8 cellular contexts compared by ENCODE assay signal in the genomic region with DNA sequence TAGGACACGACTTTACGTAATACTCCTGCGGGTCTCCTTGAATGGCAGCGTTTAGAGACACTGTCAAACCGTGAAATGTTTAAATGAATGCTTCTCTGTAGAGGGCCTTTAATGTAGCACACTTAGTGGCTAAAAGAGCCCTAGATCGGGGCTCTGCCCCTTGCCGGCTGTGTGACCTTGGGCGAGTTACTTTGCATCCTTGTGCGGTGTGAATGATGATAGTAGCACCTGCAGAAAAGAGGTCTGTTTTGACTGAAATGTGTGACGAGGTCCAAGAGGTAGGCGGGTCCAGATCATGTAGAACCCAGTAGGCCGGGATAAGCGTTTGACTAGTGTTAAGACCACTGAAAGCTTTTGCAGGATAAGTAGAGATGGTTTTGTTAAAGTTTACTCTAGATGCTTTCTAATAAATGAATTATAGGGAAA. TPM values are rescaled to one million over a fixed set of nuclear protein-coding genes. Genes with fewer than 3 reads are reported as not detected.
A peak's percentile ranks its signal among the peaks of the same experiment; 100 is the strongest.
DNase-seq lines count a peak whose midpoint lies in the region; ATAC-seq, FAIRE-seq and TF ChIP-seq lines count a peak whose summit lies in the region.

No MANE protein-coding gene starts in this region.

- TF ChIP-seq POLR2A in GM12892 (IDR thresholded peaks at IDR 0.05; ENCODE audit: low read depth, low read length) (no peak), adrenal gland (IDR thresholded peaks at IDR 0.05) (no peak)

- H3K9ac ChIP-seq in subcutaneous abdominal adipose tissue (ENCODE audit: low read length in 5 of 5): peak overlapping the region; percentile 91 to 99 (median 96)

- TF ChIP-seq CTCF in adrenal gland (IDR thresholded peaks at IDR 0.05): no peak

- WGBS in adrenal gland, 4 donors: 0 to 1% (median 0%) methylated on average over 9 to 13 of the region's 13 CpGs

- H3K4me1 ChIP-seq in adrenal gland (replicated peaks in 1 of 2) (peaks cover 20 to 35% of the 10 kb centered on the region in 2 donors), subcutaneous abdominal adipose tissue (ENCODE audit: control insufficient read depth in 5 of 5, insufficient read depth in 5 of 5, low read length in 5 of 5) (peaks cover 0 to 30% (median 29%) of the 10 kb centered on the region in 5 donors)

- H3K9me3 ChIP-seq in adrenal gland (replicated peaks in 1 of 3): no peaks in the 10 kb centered on the region
- H3K9me3 ChIP-seq in subcutaneous abdominal adipose tissue (ENCODE audit: control insufficient read depth in 5 of 5, low read length in 5 of 5): no peaks in the 10 kb centered on the region

- intact Hi-C loops in adrenal gland (cut with DNase I): loop anchor here in 1 of 2 donors (5.0 kb wide), 1 partner anchor 43 kb away; a partner anchor contains a TSS

- H3K27ac ChIP-seq in adrenal gland: peak overlapping the region; percentile 89 to 98 (median 94)
- H3K27ac ChIP-seq in subcutaneous abdominal adipose tissue (ENCODE audit: low read depth, low read length): peak overlapping the region; percentile 94

- DNase-seq in GM12892 (ENCODE audit: insufficient read length) (no peak), HTR-8/SVneo (ENCODE audit: insufficient read length, low spot score) (peak; percentile 9), adrenal gland (no peak), iris pigment epithelial cell (ENCODE audit: low read depth) (peak; percentile 16), SIG-M5 treated with dmso at 0.1 percent for 504 hours (lab: John Stamatoyannopoulos, UW; ENCODE audit: unreplicated experiment) (no peak), mesenteric fat pad (ENCODE audit: low spot score) (no peak)

- H3K4me3 ChIP-seq in adrenal gland (peak overlapping the region; percentile 83 to 91 (median 86)), subcutaneous abdominal adipose tissue (ENCODE audit: low read depth in 1 of 5, low read length in 5 of 5) (peak overlapping the region; percentile 87 to 99 (median 98))

- ATAC-seq in GM21447 (IDR thresholded peaks at IDR 0.05; ENCODE audit: unreplicated experiment): peak; percentile 26

- peaks cover 0 to 16% of the 10 kb centered on the region in 2 donors for H3K36me3 ChIP-seq in adrenal gland (replicated peaks in 1 of 2)
- peaks cover 0 to 14% (median 8%) of the 10 kb centered on the region in 5 donors for H3K36me3 ChIP-seq in subcutaneous abdominal adipose tissue (ENCODE audit: control insufficient read depth in 5 of 5, insufficient read depth in 5 of 5, low read length in 5 of 5)

- FAIRE-seq in GM12892 (lab: Jason Lieb, UNC) (peak; percentile 95), HTR-8/SVneo (lab: Jason Lieb, UNC) (no peak)

- H3K27me3 ChIP-seq in adrenal gland (no peaks in the 10 kb centered on the region), subcutaneous abdominal adipose tissue (ENCODE audit: control insufficient read depth in 5 of 5, insufficient read depth in 4 of 5, low read length in 5 of 5) (no peaks in the 10 kb centered on the region)

RNA-seq across cellular contexts. Expression of a gene that starts 0.9 kb away (rescaled TPM):
- polyA plus RNA-seq in GM12892 (2012; ENCODE audit: missing spikeins): 19.8 TPM
- 10 to 100 TPM; 16.9 to 32.0 (median 24.8) TPM for total RNA-seq in adrenal gland
- 10 to 100 TPM in 2 of 3 donors, 1 to 10 TPM in 1; 8.4 to 16.9 (median 10.4) TPM for polyA plus RNA-seq in adrenal gland
- total RNA-seq in mesenteric fat pad: 24.7 TPM

RNA-seq across cellular contexts. Expression of a gene that starts 43.5 kb away (rescaled TPM):
- polyA plus RNA-seq in GM12892 (2012; ENCODE audit: missing spikeins): 28.9 TPM
- total RNA-seq in adrenal gland (10 to 100 TPM; 28.7 to 68.2 (median 36.3) TPM), mesenteric fat pad (21.1 TPM)
- polyA plus RNA-seq in adrenal gland: 10 to 100 TPM; 15.2 to 31.9 (median 19.1) TPM

RNA-seq across cellular contexts. Expression of a gene that starts 43.7 kb away (rescaled TPM):
- polyA plus RNA-seq in GM12892 (2012; ENCODE audit: missing spikeins): 181 TPM
- total RNA-seq in adrenal gland: 10 to 100 TPM; 20.8 to 91.0 (median 50.3) TPM
- 100 to 1,000 TPM in 2 of 3 donors, 10 to 100 TPM in 1; 72.1 to 262 (median 131) TPM for polyA plus RNA-seq in adrenal gland
- total RNA-seq in mesenteric fat pad: 117 TPM

Comparison
In these comparisons a context has a peak if more than half of its experiments do, and no peak if none do; other contexts are left out.
1. DNase-seq: peak in HTR-8/SVneo (single experiment) and iris pigment epithelial cell (single experiment); none in GM12892 (single experiment), adrenal gland (0 of 7), SIG-M5 treated with dmso at 0.1 percent for 504 hours (single experiment) and mesenteric fat pad (single experiment).